Comparison of ENCODE assay signal across 8 cellular contexts in genomic region chr4:140884431-140885058, GRCh38.
DNase-seq lines count a peak whose midpoint lies in the region; ATAC-seq, FAIRE-seq and TF ChIP-seq lines count a peak whose summit lies in the region.

No MANE protein-coding gene starts in this region.

- TF ChIP-seq CTCF in BE2C (IDR thresholded peaks at IDR 0.05; ENCODE audit: low read depth, low read length), result peak; percentile 94
- peak; percentile 84 for TF ChIP-seq CTCF in VCaP (conservative IDR thresholded peaks at IDR 0.05)
- peak; percentile 42 to 63 (median 55) for TF ChIP-seq CTCF in gastroesophageal sphincter (IDR thresholded peaks at IDR 0.05)
- peak; percentile 61 for TF ChIP-seq CTCF in psoas muscle (IDR thresholded peaks at IDR 0.05)

- intact Hi-C loops in psoas muscle (cut with DNase I), result loop anchor here in 1 of 2 donors (2.0 kb wide), 1 partner anchor 24 kb away; no protein-coding TSS in a partner anchor

- no peaks in the 10 kb centered on the region for H3K4me1 ChIP-seq in BE2C
- H3K4me1 ChIP-seq in gastroesophageal sphincter, result peaks cover 0 to 19% (median 0%) of the 10 kb centered on the region in 3 donors
- peaks cover 20% of the 10 kb centered on the region for H3K4me1 ChIP-seq in psoas muscle

- H3K4me3 ChIP-seq in BE2C (ENCODE audit: low read depth, low read length) (no peak overlapping the region), gastroesophageal sphincter (no peak overlapping the region), psoas muscle (no peak overlapping the region)

- TF ChIP-seq EP300 in gastroesophageal sphincter (IDR thresholded peaks at IDR 0.05), result no peak

- H3K27me3 ChIP-seq in BE2C (no peaks in the 10 kb centered on the region), gastroesophageal sphincter (no peaks in the 10 kb centered on the region), psoas muscle (ENCODE audit: insufficient read depth in 3 of 3, low read length in 2 of 3) (no peaks in the 10 kb centered on the region)

- peak; percentile 78 for FAIRE-seq in GM18507 (lab: Jason Lieb, UNC)

- H3K36me3 ChIP-seq in BE2C (no peaks in the 10 kb centered on the region), gastroesophageal sphincter (no peaks in the 10 kb centered on the region), psoas muscle (ENCODE audit: insufficient read depth in 1 of 2, low read depth in 1 of 2) (no peaks in the 10 kb centered on the region)

- DNase-seq in BE2C (peak; percentile 74), GM18507 (ENCODE audit: extremely low spot score, insufficient read length, low read depth) (peak; percentile 39), NCI-H1694 (lab: John Stamatoyannopoulos, UW) (peak; percentile 57), psoas muscle (no peak)
- no peak for DNase-seq in activated effector memory CD4-positive, alpha-beta T cell treated with anti-CD3 and anti-CD28 coated beads, Interleukin-2, amount 50 U/mL, for 16 hours

- H3K27ac ChIP-seq in VCaP (no peak overlapping the region), gastroesophageal sphincter (no peak overlapping the region), psoas muscle (no peak overlapping the region)

- 50 to 58% methylated on average over 4 of the region's 4 CpGs for WGBS in gastroesophageal sphincter (ENCODE audit: low coverage in 1 of 2), 2 donors
- WGBS in psoas muscle, 3 donors, result 55 to 63% (median 61%) methylated on average over 4 of the region's 4 CpGs

- H3K9me3 ChIP-seq in BE2C (no peaks in the 10 kb centered on the region), gastroesophageal sphincter (no peaks in the 10 kb centered on the region), psoas muscle (no peaks in the 10 kb centered on the region)

- ATAC-seq in HG02885 (IDR thresholded peaks at IDR 0.05; ENCODE audit: poor library complexity, unreplicated experiment) (peak; percentile 97), gastroesophageal sphincter (peak; percentile 65), psoas muscle (peak in 2 of 4 donors; percentile 69 to 75)

- no peak for TF ChIP-seq POLR2A in gastroesophageal sphincter (IDR thresholded peaks at IDR 0.05)

Comparison
In these comparisons a context has a peak if more than half of its experiments do, and no peak if none do; other contexts are left out.
1. DNase-seq: peak in BE2C (single experiment), GM18507 (single experiment) and NCI-H1694 (single experiment); none in psoas muscle (0 of 2) and activated effector memory CD4-positive, alpha-beta T cell treated with anti-CD3 and anti-CD28 coated beads, Interleukin-2, amount 50 U/mL, for 16 hours (single experiment).
2. Peak in every context shown above with its lines, with median percentiles within 50 percentile points of each other: CTCF ChIP-seq.